Comparison of ENCODE assay signal across 15 cellular contexts in genomic region chr17:81863833-81864768, GRCh38. TPM values are rescaled to one million over a fixed set of nuclear protein-coding genes. Genes with fewer than 3 reads are reported as not detected.
A peak's percentile ranks its signal among the peaks of the same experiment; 100 is the strongest.
DNase-seq lines count a peak whose midpoint lies in the region; FAIRE-seq and TF ChIP-seq lines count a peak whose summit lies in the region.
"Had no signal": no experiment of that assay in that cellular context is flagged by ENCODE, and none has a peak within 500 bp of the region (broad histone marks: within the 10 kb centered on the region; RNA-seq: fewer than 3 reads in every experiment).

No MANE protein-coding gene starts in this region.

- H3K9me3 Mint-ChIP-seq in chondrocyte (ENCODE audit: low read depth) (no peaks in the 10 kb centered on the region), mesothelial cell of epicardium (no peaks in the 10 kb centered on the region)

- H3K9me3 ChIP-seq in NT2/D1 (ENCODE audit: insufficient read depth, low read length) (no peaks in the 10 kb centered on the region), neutrophil (no peaks in the 10 kb centered on the region)
- H3K9me3 ChIP-seq: HAP-1 had no signal

- no peaks in the 10 kb centered on the region for H3K27me3 Mint-ChIP-seq in chondrocyte (ENCODE audit: low read depth)
- H3K27me3 Mint-ChIP-seq in mesothelial cell of epicardium (ENCODE audit: low read depth) = peaks cover 2% of the 10 kb centered on the region

- peak; percentile 30 for TF ChIP-seq POLR2A in GM12891 (IDR thresholded peaks at IDR 0.05; ENCODE audit: low read depth, low read length)

- H3K4me3 ChIP-seq in NT2/D1 (ENCODE audit: insufficient read length, low read depth) = no peak overlapping the region
- no peak overlapping the region for H3K4me3 ChIP-seq in neutrophil (ENCODE audit: low read depth in 1 of 2, low read length in 1 of 2)
- H3K4me3 ChIP-seq: HAP-1 had no signal

- H3K36me3 ChIP-seq in NT2/D1 (ENCODE audit: insufficient read depth, insufficient read length, low read length) = peaks cover 67% of the 10 kb centered on the region
- H3K36me3 ChIP-seq in neutrophil = peaks cover 19% of the 10 kb centered on the region

- H3K27ac ChIP-seq in neutrophil = peak overlapping the region; percentile 96

- peaks cover 38% of the 10 kb centered on the region for H3K4me1 ChIP-seq in NT2/D1 (ENCODE audit: insufficient read depth, insufficient read length)
- H3K4me1 ChIP-seq in neutrophil (ENCODE audit: control insufficient read depth in 1 of 2, insufficient read depth in 1 of 2, low read depth in 1 of 2, low read length in 1 of 2) = peaks cover 53 to 78% of the 10 kb centered on the region in 2 experiments

- no peaks in the 10 kb centered on the region for H3K27me3 ChIP-seq in NT2/D1 (ENCODE audit: insufficient read depth, insufficient read length)
- H3K27me3 ChIP-seq in neutrophil = no peaks in the 10 kb centered on the region

- no peak overlapping the region for H3K4me3 Mint-ChIP-seq in chondrocyte (ENCODE audit: unreplicated experiment)
- no peak overlapping the region for H3K4me3 Mint-ChIP-seq in mesothelial cell of epicardium

- H3K36me3 Mint-ChIP-seq in chondrocyte (ENCODE audit: low read depth) (peaks cover 7% of the 10 kb centered on the region), mesothelial cell of epicardium (peaks cover 2% of the 10 kb centered on the region)

- H3K9ac ChIP-seq in NT2/D1 (ENCODE audit: insufficient read length, low read depth) = peak overlapping the region; percentile 34

- H3K27ac Mint-ChIP-seq in chondrocyte (ENCODE audit: unreplicated experiment) (peak overlapping the region; percentile 91), mesothelial cell of epicardium (no peak overlapping the region)

- no peak for FAIRE-seq in GM12891 (lab: Jason Lieb, UNC)
- FAIRE-seq: colon had no signal

- H3K4me1 Mint-ChIP-seq in chondrocyte (ENCODE audit: low read depth) (peaks cover 71% of the 10 kb centered on the region), mesothelial cell of epicardium (peaks cover 47% of the 10 kb centered on the region)

- TF ChIP-seq CTCF in chondrocyte (IDR thresholded peaks at IDR 0.05) = no peak
- TF ChIP-seq CTCF in neutrophil (IDR thresholded peaks at IDR 0.05) = no peak
- no peak for TF ChIP-seq CTCF in mesothelial cell of epicardium (IDR thresholded peaks at IDR 0.05; ENCODE audit: unreplicated experiment)

- no peak for DNase-seq in GM12891 (ENCODE audit: insufficient read length, low spot score)
- DNase-seq in NT2/D1 (ENCODE audit: low read depth, low spot score) = no peak
- DNase-seq in chondrocyte (ENCODE audit: low spot score) = no peak
- DNase-seq in SKM-1 treated with dmso at 0.1 percent for 144 hours (lab: John Stamatoyannopoulos, UW; ENCODE audit: unreplicated experiment) = no peak
- DNase-seq in NCI-H2081 treated with DMSO at 0.1 percent for 48 hours (lab: John Stamatoyannopoulos, UW) = no peak
- DNase-seq in NCI-H526 (lab: John Stamatoyannopoulos, UW) = no peak
- no peak for DNase-seq in mesothelial cell of epicardium (ENCODE audit: low spot score in 2 of 2, unreplicated experiment in 2 of 2)
- DNase-seq: activated CD8-positive, alpha-beta memory T cell treated with anti-CD3 and anti-CD28 coated beads for 24 hours; hippocampal formation; NCI-H146; posterior cingulate gyrus had no signal

TF ChIP-seq in GM12891, 5 proteins besides CTCF, POLR2A, EP300 and RAD21:
- TF ChIP-seq POLR2AphosphoS5 (IDR thresholded peaks at IDR 0.05; ENCODE audit: low read depth, low read length) (no peak; the same call in 1 of the 2 replicates), SPI1 (IDR thresholded peaks at IDR 0.05; ENCODE audit: low read depth, low read length) (no peak), POU2F2 (IDR thresholded peaks at IDR 0.05; ENCODE audit: low read depth, low read length) (no peak), PAX5 (IDR thresholded peaks at IDR 0.05; ENCODE audit: insufficient read depth, low read length, severe bottlenecking) (no peak), TAF1 (IDR thresholded peaks at IDR 0.05; ENCODE audit: low read depth, low read length) (no peak)

RNA-seq across cellular contexts. Expression of gene P4HB, which starts 3.8 kb away (rescaled TPM):
- polyA plus RNA-seq in GM12891 (2012; ENCODE audit: low read depth, missing spikeins) = 414 TPM
- 958 to 1,257 TPM (median 1,012 TPM) in 3 replicates for total RNA-seq in chondrocyte
- total RNA-seq in mesothelial cell of epicardium = 405 to 433 TPM (median 421 TPM) in 3 replicates

RNA-seq across cellular contexts. Expression of gene ARHGDIA, which starts 7.0 kb away (rescaled TPM):
- polyA plus RNA-seq in GM12891 (2012; ENCODE audit: low read depth, missing spikeins) = 203 TPM
- total RNA-seq in chondrocyte (452 to 481 TPM (median 476 TPM) in 3 replicates), mesothelial cell of epicardium (258 to 275 TPM (median 268 TPM) in 3 replicates)

RNA-seq across cellular contexts. Expression of gene ALYREF, which starts 27.3 kb away (rescaled TPM):
- 112 TPM for polyA plus RNA-seq in GM12891 (2012; ENCODE audit: low read depth, missing spikeins)
- total RNA-seq in chondrocyte (56.0 to 73.7 TPM (median 59.8 TPM) in 3 replicates), mesothelial cell of epicardium (78.5 to 86.1 TPM (median 79.5 TPM) in 3 replicates)

RNA-seq across cellular contexts. Expression of gene ANAPC11, which starts 27.4 kb away (rescaled TPM):
- polyA plus RNA-seq in GM12891 (2012; ENCODE audit: low read depth, missing spikeins) = 183 TPM
- total RNA-seq in chondrocyte (120 to 132 TPM (median 122 TPM) in 3 replicates), mesothelial cell of epicardium (103 to 115 TPM (median 108 TPM) in 3 replicates)

RNA-seq across cellular contexts. Expression of gene PPP1R27, which starts 29.3 kb away (rescaled TPM):
- polyA plus RNA-seq in GM12891 (2012; ENCODE audit: low read depth, missing spikeins) = 2.4 TPM
- total RNA-seq in chondrocyte (not detected in 3 replicates), mesothelial cell of epicardium (0.35 TPM in 1 of 3 replicates, not detected in the others)
- total RNA-seq: RPMI7951 had no signal
